ENCODE assay signal across 9 cellular contexts in genomic region chr15:96052572-96053038, GRCh38.
DNase-seq lines count a peak whose midpoint lies in the region; ATAC-seq and TF ChIP-seq lines count a peak whose summit lies in the region.
"Had no signal": no experiment of that assay in that cellular context is flagged by ENCODE, and none has a peak within 500 bp of the region (broad histone marks: within the 10 kb centered on the region; RNA-seq: fewer than 3 reads in every experiment).

No MANE protein-coding gene starts in this region.

- CTCF ChIA-PET in Caco-2 (lab: Charles Lee), result interaction anchor here (0.6 kb wide), 1 partner anchor 39 kb away, joined by 4 read pairs; no protein-coding TSS in a partner anchor
- CTCF ChIA-PET in PC-3 (lab: Charles Lee), result no interaction called here

- peaks cover 20% of the 10 kb centered on the region for H3K4me1 Mint-ChIP-seq in Caco-2 (ENCODE audit: low read depth, unreplicated experiment)
- H3K4me1 Mint-ChIP-seq in nephron progenitor cell, result peaks cover 54% of the 10 kb centered on the region

- no peak for TF ChIP-seq CTCF in Caco-2 (IDR thresholded peaks at IDR 0.05; ENCODE audit: insufficient read depth in 1 of 2, low read depth in 1 of 2, low read length in 1 of 2, severe bottlenecking in 1 of 2, unreplicated experiment in 1 of 2)
- TF ChIP-seq CTCF in PC-3 (conservative IDR thresholded peaks at IDR 0.05; ENCODE audit: low read depth, low read length), result no peak
- no peak for TF ChIP-seq CTCF in nephron progenitor cell (IDR thresholded peaks at IDR 0.05)
- TF ChIP-seq CTCF in colonic mucosa (IDR thresholded peaks at IDR 0.05), result no peak

- peaks cover 56% of the 10 kb centered on the region for H3K4me1 ChIP-seq in Caco-2
- H3K4me1 ChIP-seq in PC-3 (ENCODE audit: insufficient read depth, low read length), result peaks cover 10% of the 10 kb centered on the region
- H3K4me1 ChIP-seq in colonic mucosa, result peaks cover 6% of the 10 kb centered on the region

- H2AFZ ChIP-seq in PC-3 (ENCODE audit: low read length), result peak overlapping the region; percentile 92

- no peak for DNase-seq in Caco-2
- DNase-seq in PC-3, result no peak
- no peak for DNase-seq in Right ventricle myocardium superior
- no peak for DNase-seq in nephron progenitor cell
- no peak for DNase-seq in NK-92 (lab: John Stamatoyannopoulos, UW; ENCODE audit: unreplicated experiment)
- DNase-seq in colonic mucosa, result no peak
- no peak for DNase-seq in ACHN
- no peak for DNase-seq in activated T-cell treated with anti-CD3 and anti-CD28 coated beads, Interleukin-2, amount 50 U/mL, for 48 hours
- DNase-seq: CD4-positive, CD25-positive, alpha-beta regulatory T cell had no signal

- peak overlapping the region; percentile 93 for H3K4me2 ChIP-seq in PC-3 (ENCODE audit: low read length)

- H3K9me3 ChIP-seq in Caco-2, result 0 out of 2 replicates have a peak, but pooled peaks cover under 1% of the 10 kb centered on the region
- H3K9me3 ChIP-seq in PC-3 (ENCODE audit: low read length), result no peaks in the 10 kb centered on the region
- H3K9me3 ChIP-seq in colonic mucosa, result no peaks in the 10 kb centered on the region

- no peaks in the 10 kb centered on the region for H3K36me3 ChIP-seq in Caco-2 (ENCODE audit: control insufficient read depth, insufficient read depth, low read length)
- H3K36me3 ChIP-seq in PC-3 (ENCODE audit: low read depth, low read length), result no peaks in the 10 kb centered on the region
- no peaks in the 10 kb centered on the region for H3K36me3 ChIP-seq in colonic mucosa

- intact Hi-C loops in Caco-2 (cut with micrococcal nuclease; ENCODE audit: unreplicated experiment), result loop anchor here (1.0 to 5.0 kb wide), 5 partner anchors 110 to 274 kb away; no protein-coding TSS in a partner anchor
- intact Hi-C loops in PC-3 (cut with micrococcal nuclease), result no loop called here
- intact Hi-C loops in Right ventricle myocardium superior (cut with DNase I), result no loop called here
- intact Hi-C loops in colonic mucosa (cut with DNase I), result no loop called here

- POLR2A ChIA-PET in Caco-2 (lab: Charles Lee) (no interaction called here), PC-3 (lab: Charles Lee; ENCODE audit: unreplicated experiment) (interaction anchor here (0.6 to 0.7 kb wide), 2 partner anchors 96 to 602 kb away, joined by 3 to 4 read pairs; no protein-coding TSS in a partner anchor)

- H3K27ac Mint-ChIP-seq in Caco-2 (ENCODE audit: unreplicated experiment) (peak overlapping the region; percentile 86), nephron progenitor cell (no peak overlapping the region)
- H3K27ac Mint-ChIP-seq: CD4-positive, CD25-positive, alpha-beta regulatory T cell had no signal

- H3K27me3 Mint-ChIP-seq in Caco-2 (ENCODE audit: insufficient read depth, unreplicated experiment) (no peaks in the 10 kb centered on the region), nephron progenitor cell (ENCODE audit: low read depth, poor library complexity) (peaks cover 13% of the 10 kb centered on the region)

- H4K20me1 ChIP-seq in PC-3 (ENCODE audit: low read length), result no peaks in the 10 kb centered on the region

- no peaks in the 10 kb centered on the region for H3K9me3 Mint-ChIP-seq in Caco-2 (ENCODE audit: unreplicated experiment)
- peaks cover 22% of the 10 kb centered on the region for H3K9me3 Mint-ChIP-seq in nephron progenitor cell

- H3K36me3 Mint-ChIP-seq in Caco-2 (ENCODE audit: insufficient read depth, unreplicated experiment), result no peaks in the 10 kb centered on the region
- peaks cover 12% of the 10 kb centered on the region for H3K36me3 Mint-ChIP-seq in nephron progenitor cell (ENCODE audit: low read depth)
- H3K36me3 Mint-ChIP-seq: CD4-positive, CD25-positive, alpha-beta regulatory T cell had no signal

- no peaks in the 10 kb centered on the region for H3K9me2 ChIP-seq in PC-3 (replicated peaks; ENCODE audit: low read length)

- in situ Hi-C loops in ACHN (cut with HindIII; ENCODE audit: low pct_ligation_motif_present, low pct_unique_long_range_greater_than_20kb, low sequenced_read_pairs), result no loop called here

- H3K27me3 ChIP-seq in Caco-2 (replicated peaks; ENCODE audit: control insufficient read depth, insufficient read depth, low read length), result no peaks in the 10 kb centered on the region
- H3K27me3 ChIP-seq in PC-3 (ENCODE audit: low read length), result no peaks in the 10 kb centered on the region
- peaks cover 10% of the 10 kb centered on the region for H3K27me3 ChIP-seq in colonic mucosa

- H3K4me3 Mint-ChIP-seq in Caco-2 (ENCODE audit: unreplicated experiment) (no peak overlapping the region), nephron progenitor cell (peak overlapping the region; percentile 79)

- no peaks in the 10 kb centered on the region for H3F3A ChIP-seq in PC-3 (ENCODE audit: low read length, unreplicated experiment)

- H3K27ac ChIP-seq in PC-3 (ENCODE audit: low read length) (no peak overlapping the region), colonic mucosa (no peak overlapping the region)

- no peaks in the 10 kb centered on the region for H3K79me2 ChIP-seq in PC-3 (ENCODE audit: low read length)

- H3K4me3 ChIP-seq in Caco-2 (ENCODE audit: low read depth, low read length), result no peak overlapping the region
- peak overlapping the region; percentile 63 for H3K4me3 ChIP-seq in PC-3 (ENCODE audit: low read length)
- H3K4me3 ChIP-seq in colonic mucosa, result no peak overlapping the region

- ATAC-seq in PC-3, result peak; percentile 60
- peak; percentile 62 for ATAC-seq in Right ventricle myocardium superior (ENCODE audit: poor library complexity)

- peak overlapping the region; percentile 24; the same call in 1 of the 2 replicates for H3K9ac ChIP-seq in PC-3 (ENCODE audit: low read length)
- no peak overlapping the region for H3K9ac ChIP-seq in colonic mucosa (ENCODE audit: low read depth in 2 of 2, low read length in 2 of 2)

- BruUV-seq in Caco-2 (replicated peaks; lab: Mats Ljungman, UMichigan), result no TSS peak
- no TSS peak for BruUV-seq in PC-3 (replicated peaks; lab: Mats Ljungman, UMichigan)
